ENCODE assay signal across 16 cellular contexts in the genomic region with DNA sequence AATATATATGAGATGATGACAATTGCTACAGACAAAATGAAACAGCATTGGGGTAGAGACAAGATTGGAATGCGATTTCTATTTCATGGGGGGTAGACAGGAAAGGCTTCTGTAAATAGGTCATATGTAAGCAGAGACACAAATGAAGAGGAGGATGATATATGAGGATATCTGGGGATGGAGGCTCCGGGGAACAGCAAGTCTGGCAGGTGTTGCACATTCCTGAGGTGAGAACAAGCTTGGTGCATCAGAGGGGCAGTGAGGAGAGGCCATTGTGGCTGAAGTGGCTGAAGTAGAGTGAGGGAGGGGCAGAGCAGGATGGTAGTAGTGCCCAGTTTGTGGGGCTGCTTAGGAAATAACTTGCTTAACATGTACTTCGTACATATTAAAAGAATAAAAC.
A peak's percentile ranks its signal among the peaks of the same experiment; 100 is the strongest.
DNase-seq lines count a peak whose midpoint lies in the region; ATAC-seq and TF ChIP-seq lines count a peak whose summit lies in the region.
"Had no signal": no experiment of that assay in that cellular context is flagged by ENCODE, and none has a peak within 500 bp of the region (broad histone marks: within the 10 kb centered on the region; RNA-seq: fewer than 3 reads in every experiment).

No MANE protein-coding gene starts in this region.

- H3K36me3 Mint-ChIP-seq in GM23338 (ENCODE audit: low read depth): no peaks in the 10 kb centered on the region
- no peaks in the 10 kb centered on the region for H3K36me3 Mint-ChIP-seq in WTC11
- H3K36me3 Mint-ChIP-seq in MCF 10A (ENCODE audit: insufficient read depth, unreplicated experiment): no peaks in the 10 kb centered on the region
- H3K36me3 Mint-ChIP-seq: CD4-positive, alpha-beta memory T cell; IgD-negative memory B cell had no signal

- 61 to 63% methylated on average over 3 of the region's 3 CpGs for WGBS in thyroid gland, 2 donors

- H3K4me1 Mint-ChIP-seq in GM23338 (peaks cover 55% of the 10 kb centered on the region), WTC11 (peaks cover 57% of the 10 kb centered on the region), MCF 10A (ENCODE audit: insufficient read depth, unreplicated experiment) (peaks cover 25% of the 10 kb centered on the region)
- H3K4me1 Mint-ChIP-seq: CD4-positive, alpha-beta memory T cell; IgD-negative memory B cell had no signal

- H3K4me3 ChIP-seq in GM23338 (no peak overlapping the region), thyroid gland (replicated peaks in 1 of 3) (no peak overlapping the region)
- H3K4me3 ChIP-seq: GM23248, SK-N-MC had no signal

- DNase-seq in GM23338 (ENCODE audit: low spot score): peak; percentile 50
- no peak for DNase-seq in WTC11 (ENCODE audit: low spot score)
- DNase-seq in left kidney (ENCODE audit: low read depth, low spot score): peak; percentile 31
- peak; percentile 6 to 24 for DNase-seq in thyroid gland
- DNase-seq in MCF 10A (ENCODE audit: unreplicated experiment): no peak
- DNase-seq in HUDEP-2 (lab: John Stamatoyannopoulos, UW; ENCODE audit: unreplicated experiment in 76 of 76): no peak
- DNase-seq in NCI-H1417 treated with DMSO at 0.1 percent for 48 hours (lab: John Stamatoyannopoulos, UW): no peak
- DNase-seq: BE2C; CD4-positive, alpha-beta memory T cell; DMS79; GM23248; NCI-H1417; NCI-H2029; NCI-H524 treated with DMSO at 0.1 percent for 48 hours had no signal

- 0 out of 2 replicates have a peak overlapping the region, but pooled peaks have one; percentile 6 for H3K4me2 ChIP-seq in GM23338

- H3K36me3 ChIP-seq in GM23338 (ENCODE audit: insufficient read depth): no peaks in the 10 kb centered on the region
- no peaks in the 10 kb centered on the region for H3K36me3 ChIP-seq in thyroid gland
- H3K36me3 ChIP-seq: BE2C had no signal

- intact Hi-C loops in thyroid gland (cut with DNase I) (no loop called here), MCF 10A (cut with micrococcal nuclease) (no loop called here)

- H3K27me3 Mint-ChIP-seq in GM23338 (ENCODE audit: insufficient read depth, low read depth, poor library complexity) (no peaks in the 10 kb centered on the region), WTC11 (ENCODE audit: low read depth) (no peaks in the 10 kb centered on the region), MCF 10A (ENCODE audit: insufficient read depth, unreplicated experiment) (no peaks in the 10 kb centered on the region)

- TF ChIP-seq CTCF in GM23338 (conservative IDR thresholded peaks at IDR 0.05; ENCODE audit: low read depth in 2 of 2) (no peak), WTC11 (IDR thresholded peaks at IDR 0.05) (no peak), thyroid gland (IDR thresholded peaks at IDR 0.05) (no peak), MCF 10A (IDR thresholded peaks at IDR 0.05; ENCODE audit: unreplicated experiment) (no peak)

- peak; percentile 82 for ATAC-seq in GM23338
- ATAC-seq in WTC11: peak; percentile 74

- no peaks in the 10 kb centered on the region for H3K9me2 ChIP-seq in GM23338 (ENCODE audit: insufficient read depth)

- H3K27ac Mint-ChIP-seq in GM23338: peak overlapping the region; percentile 38
- H3K27ac Mint-ChIP-seq in WTC11: peak overlapping the region; percentile 46
- no peak overlapping the region for H3K27ac Mint-ChIP-seq in MCF 10A (ENCODE audit: low read depth, unreplicated experiment)
- H3K27ac Mint-ChIP-seq: CD4-positive, alpha-beta memory T cell; IgD-negative memory B cell had no signal

- no peaks in the 10 kb centered on the region for H3K9me3 ChIP-seq in thyroid gland
- H3K9me3 ChIP-seq: BE2C had no signal

- no peaks in the 10 kb centered on the region for H4K20me1 ChIP-seq in GM23338 (replicated peaks; ENCODE audit: insufficient read depth)

- H3K4me1 ChIP-seq in GM23338 (ENCODE audit: insufficient read depth) (peaks cover 72% of the 10 kb centered on the region), thyroid gland (peaks cover 10 to 18% of the 10 kb centered on the region in 2 donors)
- H3K4me1 ChIP-seq: BE2C had no signal

- H3K79me2 ChIP-seq in GM23338 (replicated peaks; ENCODE audit: insufficient read depth): peaks cover 96% of the 10 kb centered on the region

- no peak for TF ChIP-seq POLR2A in thyroid gland (IDR thresholded peaks at IDR 0.05)

- no peaks in the 10 kb centered on the region for H3K9me3 Mint-ChIP-seq in GM23338
- H3K9me3 Mint-ChIP-seq in WTC11: peaks cover 3% of the 10 kb centered on the region; the same call in 1 of the 2 replicates
- no peaks in the 10 kb centered on the region for H3K9me3 Mint-ChIP-seq in MCF 10A (ENCODE audit: unreplicated experiment)

- H3K27me3 ChIP-seq in GM23338 (ENCODE audit: insufficient read depth) (no peaks in the 10 kb centered on the region), thyroid gland (no peaks in the 10 kb centered on the region)
- H3K27me3 ChIP-seq: BE2C had no signal

- no peaks in the 10 kb centered on the region for H3F3A ChIP-seq in GM23338 (replicated peaks; ENCODE audit: low read depth)

- CTCF ChIA-PET in WTC11 (lab: Charles Lee) (interaction anchor here (0.7 to 1.4 kb wide), 2 partner anchors 9 to 113 kb away, joined by 3 to 6 read pairs; no protein-coding TSS in a partner anchor), MCF 10A (lab: Yijun Ruan, JAX) (interaction anchor here (1.1 kb wide), 1 partner anchor 14 kb away, joined by 3 read pairs; no protein-coding TSS in a partner anchor)

- no peak overlapping the region; the same call in 2 of the 3 replicates for H3K4me3 Mint-ChIP-seq in GM23338
- no peak overlapping the region for H3K4me3 Mint-ChIP-seq in WTC11
- no peak overlapping the region for H3K4me3 Mint-ChIP-seq in MCF 10A (ENCODE audit: unreplicated experiment)
- H3K4me3 Mint-ChIP-seq: CD4-positive, alpha-beta memory T cell; IgD-negative memory B cell had no signal

- POLR2A ChIA-PET in WTC11 (lab: Charles Lee) (interaction anchor here (0.7 kb wide), 1 partner anchor 10 kb away, joined by 3 read pairs; no protein-coding TSS in a partner anchor), MCF 10A (lab: Yijun Ruan, JAX) (interaction anchor here (0.7 to 1.0 kb wide), 2 partner anchors 9 to 45 kb away, joined by 3 read pairs; no protein-coding TSS in a partner anchor)

- BruUV-seq in MCF 10A (replicated peaks; lab: Mats Ljungman, UMichigan): no TSS peak

- H3K27ac ChIP-seq in GM23338 (ENCODE audit: low read depth) (peak overlapping the region; percentile 57; the same call in 1 of the 2 replicates), thyroid gland (no peak overlapping the region)
- H3K27ac ChIP-seq: GM23248, SK-N-MC had no signal

- no peak overlapping the region for H2AFZ ChIP-seq in GM23338
- H2AFZ ChIP-seq: GM23248 had no signal

TF ChIP-seq in GM23338, 12 proteins besides CTCF, POLR2A, EP300 and RAD21 (continues in another document):
- TF ChIP-seq EZH2phosphoT487 (IDR thresholded peaks at IDR 0.05; ENCODE audit: unreplicated experiment): no peak
- TF ChIP-seq EZH2 (IDR thresholded peaks at IDR 0.05; ENCODE audit: low read depth, unreplicated experiment): no peak
- TF ChIP-seq NANOG (IDR thresholded peaks at IDR 0.05; ENCODE audit: borderline replicate concordance): no peak
- no peak for TF ChIP-seq ETS1 (IDR thresholded peaks at IDR 0.05)
- TF ChIP-seq JUNB (IDR thresholded peaks at IDR 0.05; ENCODE audit: unreplicated experiment): no peak
- TF ChIP-seq STAT1 (IDR thresholded peaks at IDR 0.05; ENCODE audit: unreplicated experiment): no peak
- no peak for TF ChIP-seq ZNF331 (CRISPR knock-in tag; IDR thresholded peaks at IDR 0.05; ENCODE audit: low read depth)

TF ChIP-seq in WTC11, 78 proteins besides CTCF, POLR2A, EP300 and RAD21 (continues in another document):
- TF ChIP-seq ZBTB21 (CRISPR knock-in tag; IDR thresholded peaks at IDR 0.05; ENCODE audit: borderline replicate concordance) (no peak), ZNF232 (CRISPR knock-in tag; IDR thresholded peaks at IDR 0.05) (no peak), RELA (CRISPR knock-in tag; IDR thresholded peaks at IDR 0.05; ENCODE audit: borderline replicate concordance) (no peak), ZNF423 (CRISPR knock-in tag; IDR thresholded peaks at IDR 0.05) (no peak), KAT7 (CRISPR knock-in tag; IDR thresholded peaks at IDR 0.05; ENCODE audit: borderline replicate concordance) (no peak), ETV6 (CRISPR knock-in tag; IDR thresholded peaks at IDR 0.05) (no peak), ZNF121 (CRISPR knock-in tag; IDR thresholded peaks at IDR 0.05) (no peak), SMAD3 (CRISPR knock-in tag; IDR thresholded peaks at IDR 0.05; ENCODE audit: borderline replicate concordance) (no peak), TEAD1 (CRISPR knock-in tag; IDR thresholded peaks at IDR 0.05) (no peak), RORB (CRISPR knock-in tag; IDR thresholded peaks at IDR 0.05) (no peak), PRRX2 (CRISPR knock-in tag; IDR thresholded peaks at IDR 0.05) (no peak)
- TF ChIP-seq, protein P1, sequence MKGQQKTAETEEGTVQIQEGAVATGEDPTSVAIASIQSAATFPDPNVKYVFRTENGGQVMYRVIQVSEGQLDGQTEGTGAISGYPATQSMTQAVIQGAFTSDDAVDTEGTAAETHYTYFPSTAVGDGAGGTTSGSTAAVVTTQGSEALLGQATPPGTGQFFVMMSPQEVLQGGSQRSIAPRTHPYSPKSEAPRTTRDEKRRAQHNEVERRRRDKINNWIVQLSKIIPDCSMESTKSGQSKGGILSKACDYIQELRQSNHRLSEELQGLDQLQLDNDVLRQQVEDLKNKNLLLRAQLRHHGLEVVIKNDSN (CRISPR knock-in tag; IDR thresholded peaks at IDR 0.05): no peak
- TF ChIP-seq, protein P2, sequence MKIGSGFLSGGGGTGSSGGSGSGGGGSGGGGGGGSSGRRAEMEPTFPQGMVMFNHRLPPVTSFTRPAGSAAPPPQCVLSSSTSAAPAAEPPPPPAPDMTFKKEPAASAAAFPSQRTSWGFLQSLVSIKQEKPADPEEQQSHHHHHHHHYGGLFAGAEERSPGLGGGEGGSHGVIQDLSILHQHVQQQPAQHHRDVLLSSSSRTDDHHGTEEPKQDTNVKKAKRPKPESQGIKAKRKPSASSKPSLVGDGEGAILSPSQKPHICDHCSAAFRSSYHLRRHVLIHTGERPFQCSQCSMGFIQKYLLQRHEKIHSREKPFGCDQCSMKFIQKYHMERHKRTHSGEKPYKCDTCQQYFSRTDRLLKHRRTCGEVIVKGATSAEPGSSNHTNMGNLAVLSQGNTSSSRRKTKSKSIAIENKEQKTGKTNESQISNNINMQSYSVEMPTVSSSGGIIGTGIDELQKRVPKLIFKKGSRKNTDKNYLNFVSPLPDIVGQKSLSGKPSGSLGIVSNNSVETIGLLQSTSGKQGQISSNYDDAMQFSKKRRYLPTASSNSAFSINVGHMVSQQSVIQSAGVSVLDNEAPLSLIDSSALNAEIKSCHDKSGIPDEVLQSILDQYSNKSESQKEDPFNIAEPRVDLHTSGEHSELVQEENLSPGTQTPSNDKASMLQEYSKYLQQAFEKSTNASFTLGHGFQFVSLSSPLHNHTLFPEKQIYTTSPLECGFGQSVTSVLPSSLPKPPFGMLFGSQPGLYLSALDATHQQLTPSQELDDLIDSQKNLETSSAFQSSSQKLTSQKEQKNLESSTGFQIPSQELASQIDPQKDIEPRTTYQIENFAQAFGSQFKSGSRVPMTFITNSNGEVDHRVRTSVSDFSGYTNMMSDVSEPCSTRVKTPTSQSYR (CRISPR knock-in tag; IDR thresholded peaks at IDR 0.05): no peak

Comparison
In these comparisons a context has a peak if more than half of its experiments do, and no peak if none do; other contexts are left out.
1. DNase-seq: peak in GM23338 (single experiment), left kidney (single experiment) and thyroid gland (2 of 2); none in WTC11 (single experiment), MCF 10A (single experiment), HUDEP-2 (0 of 76) and NCI-H1417 treated with DMSO at 0.1 percent for 48 hours (single experiment).